In genomic region chr2:3667151-3667631, GRCh38 we compare ENCODE assay signal across 10 cellular contexts. TPM values are rescaled to one million over a fixed set of nuclear protein-coding genes. Genes with fewer than 3 reads are reported as not detected.
DNase-seq lines count a peak whose midpoint lies in the region; ATAC-seq and TF ChIP-seq lines count a peak whose summit lies in the region.
"Had no signal": no experiment of that assay in that cellular context is flagged by ENCODE, and none has a peak within 500 bp of the region (broad histone marks: within the 10 kb centered on the region; RNA-seq: fewer than 3 reads in every experiment).

No MANE protein-coding gene starts in this region.

- H3K9ac ChIP-seq in neuronal stem cell (ENCODE audit: low read depth, low read length, poor library complexity) = no peak overlapping the region

- no peak overlapping the region; the same call in 1 of the 2 replicates for H3K27ac ChIP-seq in WERI-Rb-1
- H3K27ac ChIP-seq in neuronal stem cell (replicated peaks; ENCODE audit: low read length) = no peak overlapping the region

- peak overlapping the region; percentile 78 for H2AK5ac ChIP-seq in neuronal stem cell (ENCODE audit: low read depth, low read length)

- H3K18ac ChIP-seq in neuronal stem cell (ENCODE audit: low read length) = peak overlapping the region; percentile 84

- H3K9me3 Mint-ChIP-seq in stimulated activated naive CD8-positive, alpha-beta T cell treated with anti-CD3 and anti-CD28 coated beads, Interleukin-15, amount 100 ng/mL, for 72 hours = no peaks in the 10 kb centered on the region
- H3K9me3 Mint-ChIP-seq: activated CD4-positive, alpha-beta T cell treated with anti-CD3 and anti-CD28 coated beads, Interleukin-2, amount 10 ng/mL, durations not matched to agents 7 days and 5 days had no signal

- no peak overlapping the region for H3K27ac Mint-ChIP-seq in stimulated activated naive CD8-positive, alpha-beta T cell treated with anti-CD3 and anti-CD28 coated beads, Interleukin-15, amount 100 ng/mL, for 72 hours
- H3K27ac Mint-ChIP-seq: activated CD4-positive, alpha-beta T cell treated with anti-CD3 and anti-CD28 coated beads, Interleukin-2, amount 10 ng/mL, durations not matched to agents 7 days and 5 days had no signal

- H3K4me2 ChIP-seq in neuronal stem cell (ENCODE audit: insufficient read depth, low read length, poor library complexity, severe bottlenecking) = no peak overlapping the region

- H3K4me1 ChIP-seq in neuronal stem cell (ENCODE audit: control insufficient read depth in 2 of 2, insufficient read depth in 1 of 2, low read depth in 1 of 2, low read length in 2 of 2) = no peaks in the 10 kb centered on the region

- no peak overlapping the region for H3K23ac ChIP-seq in neuronal stem cell (ENCODE audit: low read depth, low read length, poor library complexity)

- ATAC-seq in stimulated activated naive CD8-positive, alpha-beta T cell treated with anti-CD3 and anti-CD28 coated beads, Interleukin-15, amount 100 ng/mL, for 72 hours = no peak
- no peak for ATAC-seq in HG03439 (IDR thresholded peaks at IDR 0.05; ENCODE audit: unreplicated experiment)

- H2BK5ac ChIP-seq in neuronal stem cell (ENCODE audit: low read length) = no peak overlapping the region

- no peak overlapping the region for H2BK120ac ChIP-seq in neuronal stem cell (ENCODE audit: low read depth, low read length)

- no peak overlapping the region for H3K4ac ChIP-seq in neuronal stem cell (ENCODE audit: low read length)

- H3K27me3 ChIP-seq in WERI-Rb-1 (ENCODE audit: insufficient read depth, low read depth, severe bottlenecking) = no peaks in the 10 kb centered on the region
- H3K27me3 ChIP-seq in neuronal stem cell (ENCODE audit: control insufficient read depth in 3 of 3, insufficient read depth in 3 of 3, low read depth in 1 of 3, low read length in 3 of 3) = no peaks in the 10 kb centered on the region

- H3K79me1 ChIP-seq in neuronal stem cell (ENCODE audit: low read depth, low read length) = no peaks in the 10 kb centered on the region

- peaks cover 3% of the 10 kb centered on the region for H3K9me3 ChIP-seq in WERI-Rb-1 (ENCODE audit: severe bottlenecking)
- H3K9me3 ChIP-seq in neuronal stem cell (replicated peaks in 1 of 2; ENCODE audit: control insufficient read depth in 2 of 2, insufficient read depth in 1 of 2, low read depth in 1 of 2, low read length in 2 of 2) = no peaks in the 10 kb centered on the region

- WGBS in neuronal stem cell (ENCODE audit: extremely low coverage in 2 of 2, insufficient read length in 2 of 2, insufficient replicate concordance in 1 of 2), 2 donors = no CpG with 5 or more reads among the region's 23 CpGs

- H3K27me3 Mint-ChIP-seq in stimulated activated naive CD8-positive, alpha-beta T cell treated with anti-CD3 and anti-CD28 coated beads, Interleukin-15, amount 100 ng/mL, for 72 hours = peaks cover 15% of the 10 kb centered on the region

- H3K36me3 ChIP-seq in WERI-Rb-1 (no peaks in the 10 kb centered on the region), neuronal stem cell (replicated peaks in 1 of 2; ENCODE audit: control insufficient read depth in 2 of 2, insufficient read depth in 2 of 2, low read length in 2 of 2) (no peaks in the 10 kb centered on the region)

- H2AFZ ChIP-seq in neuronal stem cell (ENCODE audit: low read length) = no peak overlapping the region

- no peak for TF ChIP-seq CTCF in WERI-Rb-1 (IDR thresholded peaks at IDR 0.05; ENCODE audit: low read depth, low read length)

- H2BK15ac ChIP-seq in neuronal stem cell (ENCODE audit: low read length) = peak overlapping the region; percentile 13

- DNase-seq in NCI-H1417 (lab: John Stamatoyannopoulos, UW) = peak; percentile 51 to 91 (median 69)
- no peak for DNase-seq in NCI-H1417 treated with DMSO at 0.1 percent for 48 hours (lab: John Stamatoyannopoulos, UW)
- peak; percentile 22 for DNase-seq in NCI-H1092 (lab: John Stamatoyannopoulos, UW)
- DNase-seq in WERI-Rb-1 = peak; percentile 7
- DNase-seq in neuronal stem cell (ENCODE audit: low spot score) = no peak
- no peak for DNase-seq in stimulated activated naive CD8-positive, alpha-beta T cell treated with anti-CD3 and anti-CD28 coated beads, Interleukin-15, amount 100 ng/mL, for 72 hours
- DNase-seq in activated CD4-positive, CD25-positive, alpha-beta regulatory T cell (lab: John Stamatoyannopoulos, UW) = no peak
- DNase-seq: activated CD4-positive, alpha-beta T cell treated with anti-CD3 and anti-CD28 coated beads, Interleukin-2, amount 10 ng/mL, durations not matched to agents 7 days and 5 days; NCI-H526 treated with DMSO at 0.1 percent for 48 hours had no signal

- no peak overlapping the region for H3K14ac ChIP-seq in neuronal stem cell (ENCODE audit: low read length)

- no peak overlapping the region for H4K91ac ChIP-seq in neuronal stem cell (ENCODE audit: low read depth, low read length, poor library complexity)

- H3K4me3 Mint-ChIP-seq in stimulated activated naive CD8-positive, alpha-beta T cell treated with anti-CD3 and anti-CD28 coated beads, Interleukin-15, amount 100 ng/mL, for 72 hours = no peak overlapping the region
- H3K4me3 Mint-ChIP-seq: activated CD4-positive, alpha-beta T cell treated with anti-CD3 and anti-CD28 coated beads, Interleukin-2, amount 10 ng/mL, durations not matched to agents 7 days and 5 days had no signal

- H2BK12ac ChIP-seq in neuronal stem cell (ENCODE audit: low read length) = peak overlapping the region; percentile 43

- H4K8ac ChIP-seq in neuronal stem cell (ENCODE audit: low read depth, low read length) = no peak overlapping the region

- H3K4me1 Mint-ChIP-seq in stimulated activated naive CD8-positive, alpha-beta T cell treated with anti-CD3 and anti-CD28 coated beads, Interleukin-15, amount 100 ng/mL, for 72 hours = no peaks in the 10 kb centered on the region
- H3K4me1 Mint-ChIP-seq: activated CD4-positive, alpha-beta T cell treated with anti-CD3 and anti-CD28 coated beads, Interleukin-2, amount 10 ng/mL, durations not matched to agents 7 days and 5 days had no signal

- H3K4me3 ChIP-seq in WERI-Rb-1 (ENCODE audit: low read depth, low read length) (no peak overlapping the region), neuronal stem cell (ENCODE audit: low read length in 2 of 2) (no peak overlapping the region)

RNA-seq across cellular contexts. Expression of gene ALLC, which starts 9.2 kb away (rescaled TPM):
- not detected for polyA plus RNA-seq in neuronal stem cell (2013, experiment 1 of 2)
- 0.08 TPM for polyA plus RNA-seq in neuronal stem cell (2013, experiment 2 of 2)

RNA-seq across cellular contexts. Expression of gene DCDC2C, which starts 36.2 kb away (rescaled TPM):
- not detected for polyA plus RNA-seq in neuronal stem cell (2013, experiment 1 of 2)
- polyA plus RNA-seq in neuronal stem cell (2013, experiment 2 of 2) = not detected

Comparison
In these comparisons a context has a peak if more than half of its experiments do, and no peak if none do; other contexts are left out.
1. DNase-seq: peak in NCI-H1417 (3 of 3), NCI-H1092 (single experiment) and WERI-Rb-1 (single experiment); none in NCI-H1417 treated with DMSO at 0.1 percent for 48 hours (single experiment), neuronal stem cell (single experiment), stimulated activated naive CD8-positive, alpha-beta T cell treated with anti-CD3 and anti-CD28 coated beads, Interleukin-15, amount 100 ng/mL, for 72 hours (0 of 2) and activated CD4-positive, CD25-positive, alpha-beta regulatory T cell (0 of 4).